Comparison of ENCODE assay signal across 1 cellular context in genomic region chr9:134158242-134158641, GRCh38.
TF ChIP-seq lines count a peak whose summit lies in the region.

No MANE protein-coding gene starts in this region.

TF ChIP-seq in K562, 482 proteins besides CTCF, POLR2A, EP300 and RAD21:
- TF ChIP-seq SRSF3 (IDR thresholded peaks at IDR 0.05; ENCODE audit: insufficient read depth, low read length) (no peak), ZNF282 (CRISPR knock-in tag; IDR thresholded peaks at IDR 0.05) (no peak), GTF2A2 (tag; IDR thresholded peaks at IDR 0.05) (no peak), HMGXB4 (CRISPR knock-in tag; IDR thresholded peaks at IDR 0.05) (no peak), ZNF175 (CRISPR knock-in tag; IDR thresholded peaks at IDR 0.05; ENCODE audit: low read depth) (no peak), HLTF (IDR thresholded peaks at IDR 0.05) (no peak), ZBTB49 (CRISPR knock-in tag; IDR thresholded peaks at IDR 0.05; ENCODE audit: borderline replicate concordance) (no peak), OTX1 (CRISPR knock-in tag; IDR thresholded peaks at IDR 0.05) (no peak), JUN (IDR thresholded peaks at IDR 0.05; ENCODE audit: borderline replicate concordance, low read depth, low read length) (no peak), JUN (CRISPR knock-in tag; IDR thresholded peaks at IDR 0.05; ENCODE audit: borderline replicate concordance) (no peak), SMAD4 (CRISPR knock-in tag; conservative IDR thresholded peaks at IDR 0.05) (no peak), GATAD2B (IDR thresholded peaks at IDR 0.05; ENCODE audit: borderline replicate concordance) (no peak), RHOXF2B (CRISPR knock-in tag; conservative IDR thresholded peaks at IDR 0.05) (no peak), ZNF232 (CRISPR knock-in tag; IDR thresholded peaks at IDR 0.05) (no peak)
